In the genomic region with DNA sequence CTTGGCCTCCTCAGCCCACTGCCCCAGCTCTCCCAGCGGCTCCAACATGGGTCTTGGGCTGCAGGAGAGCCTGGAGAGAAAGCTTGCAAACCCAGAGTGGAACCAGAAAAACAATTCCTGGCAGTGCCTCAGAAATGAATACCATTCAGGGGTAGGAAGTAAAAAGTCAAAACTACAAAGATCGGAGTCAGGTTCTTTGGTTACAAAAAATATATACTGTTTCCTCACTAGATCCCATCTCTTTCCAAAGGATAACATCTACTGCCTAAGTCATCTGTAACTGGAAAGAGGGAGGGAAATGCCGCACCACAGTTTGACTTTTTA, we compare ENCODE assay signal across 15 cellular contexts. TPM values are rescaled to one million over a fixed set of nuclear protein-coding genes. Genes with fewer than 3 reads are reported as not detected.
A peak's percentile ranks its signal among the peaks of the same experiment; 100 is the strongest.
DNase-seq lines count a peak whose midpoint lies in the region; ATAC-seq, FAIRE-seq and TF ChIP-seq lines count a peak whose summit lies in the region.
"Had no signal": no experiment of that assay in that cellular context is flagged by ENCODE, and none has a peak within 500 bp of the region (broad histone marks: within the 10 kb centered on the region; RNA-seq: fewer than 3 reads in every experiment).

No MANE protein-coding gene starts in this region.

- H3K9me3 Mint-ChIP-seq in IgD-negative memory B cell, result peaks cover 0 to 6% (median 0%) of the 10 kb centered on the region in 3 donors

- no peak for TF ChIP-seq CTCF in suprapubic skin (IDR thresholded peaks at IDR 0.05)

- H3K9me3 ChIP-seq in muscle layer of colon (ENCODE audit: low read length), result no peaks in the 10 kb centered on the region
- no peaks in the 10 kb centered on the region for H3K9me3 ChIP-seq in suprapubic skin

- H3K4me3 ChIP-seq in muscle layer of colon (ENCODE audit: low read depth in 1 of 2, low read length in 2 of 2), result peak overlapping the region in 1 of 2 donors; percentile 5
- no peak overlapping the region for H3K4me3 ChIP-seq in suprapubic skin

- H3K27ac Mint-ChIP-seq in IgD-negative memory B cell, result peak overlapping the region; percentile 27 to 85 (median 69)
- H3K27ac Mint-ChIP-seq: activated CD4-positive, alpha-beta memory T cell treated with anti-CD3 and anti-CD28 coated beads for 36 hours; activated naive CD4-positive, alpha-beta T cell treated with anti-CD3 and anti-CD28 coated beads, Interleukin-2, amount 50 U/mL, for 24 hours; natural killer cell treated with Interleukin-12 subunit alpha and Interleukin-12 subunit beta and Interleukin-15 and Interleukin-18, amount 100 ng/mL, for 72 hours had no signal

- ATAC-seq in HG03378 (IDR thresholded peaks at IDR 0.05; ENCODE audit: unreplicated experiment), result no peak
- ATAC-seq in GM19035 (IDR thresholded peaks at IDR 0.05; ENCODE audit: unreplicated experiment), result no peak
- ATAC-seq: natural killer cell treated with Interleukin-12 subunit alpha and Interleukin-12 subunit beta and Interleukin-15 and Interleukin-18, amount 100 ng/mL, for 72 hours had no signal

- no peak for TF ChIP-seq EP300 in suprapubic skin (IDR thresholded peaks at IDR 0.05)

- peaks cover 17 to 27% (median 21%) of the 10 kb centered on the region in 3 donors for H3K4me1 Mint-ChIP-seq in IgD-negative memory B cell

- H3K9ac ChIP-seq in muscle layer of colon (ENCODE audit: low read length), result no peak overlapping the region

- 66% methylated on average over 3 of the region's 3 CpGs for WGBS in suprapubic skin

- no peak for FAIRE-seq in urothelium cell line (lab: Jason Lieb, UNC)
- FAIRE-seq: D721Med had no signal

- H3K27me3 ChIP-seq in muscle layer of colon (ENCODE audit: control insufficient read depth in 1 of 2, insufficient read depth in 2 of 2, low read length in 2 of 2), result no peaks in the 10 kb centered on the region
- H3K27me3 ChIP-seq in suprapubic skin, result no peaks in the 10 kb centered on the region

- H3K27me3 Mint-ChIP-seq in IgD-negative memory B cell, result no peaks in the 10 kb centered on the region
- H3K27me3 Mint-ChIP-seq: activated CD4-positive, alpha-beta memory T cell treated with anti-CD3 and anti-CD28 coated beads for 36 hours; activated naive CD4-positive, alpha-beta T cell treated with anti-CD3 and anti-CD28 coated beads, Interleukin-2, amount 50 U/mL, for 24 hours; natural killer cell treated with Interleukin-12 subunit alpha and Interleukin-12 subunit beta and Interleukin-15 and Interleukin-18, amount 100 ng/mL, for 72 hours had no signal

- TF ChIP-seq POLR2A in suprapubic skin (IDR thresholded peaks at IDR 0.05), result no peak

- H3K4me3 Mint-ChIP-seq in IgD-negative memory B cell, result peak overlapping the region in 1 of 4 donors; percentile 22
- H3K4me3 Mint-ChIP-seq: activated CD4-positive, alpha-beta memory T cell treated with anti-CD3 and anti-CD28 coated beads for 36 hours; activated naive CD4-positive, alpha-beta T cell treated with anti-CD3 and anti-CD28 coated beads, Interleukin-2, amount 50 U/mL, for 24 hours; natural killer cell treated with Interleukin-12 subunit alpha and Interleukin-12 subunit beta and Interleukin-15 and Interleukin-18, amount 100 ng/mL, for 72 hours had no signal

- H3K36me3 Mint-ChIP-seq in IgD-negative memory B cell, result peaks cover 6% of the 10 kb centered on the region

- H3K27ac ChIP-seq in muscle layer of colon (ENCODE audit: low read depth, low read length) (peak overlapping the region; percentile 39), suprapubic skin (peak overlapping the region; percentile 3)
- H3K27ac ChIP-seq: HL-60 had no signal

- H3K4me1 ChIP-seq in muscle layer of colon (ENCODE audit: insufficient read depth, low read length) (peaks cover 95% of the 10 kb centered on the region), suprapubic skin (peaks cover 78% of the 10 kb centered on the region)

- peak; percentile 26 for DNase-seq in dedifferentiated amniotic fluid mesenchymal stem cell (ENCODE audit: extremely low spot score)
- no peak for DNase-seq in suprapubic skin (ENCODE audit: low spot score in 2 of 2)
- DNase-seq in urothelium cell line (ENCODE audit: low spot score), result no peak
- no peak for DNase-seq in activated CD8-positive, alpha-beta memory T cell treated with anti-CD3 and anti-CD28 coated beads, Interleukin-2, amount 50 U/mL, for 4 hours
- DNase-seq: activated CD4-positive, alpha-beta memory T cell treated with anti-CD3 and anti-CD28 coated beads for 36 hours; effector CD4-positive, alpha-beta T cell; NCI-H1092 treated with DMSO at 0.1 percent for 48 hours had no signal

- H3K36me3 ChIP-seq in muscle layer of colon (ENCODE audit: insufficient read depth, low read length), result no peaks in the 10 kb centered on the region
- no peaks in the 10 kb centered on the region for H3K36me3 ChIP-seq in suprapubic skin

RNA-seq across cellular contexts. Expression of a gene that starts 14.9 kb away (rescaled TPM):
- polyA plus RNA-seq in IgD-negative memory B cell, result 4.9 TPM
- 10 to 100 TPM; 10.9 to 24.5 (median 14.1) TPM for total RNA-seq in suprapubic skin
